18 cellular contexts compared by ENCODE assay signal in genomic region chr15:100784493-100785180, GRCh38.
DNase-seq lines count a peak whose midpoint lies in the region; ATAC-seq and TF ChIP-seq lines count a peak whose summit lies in the region.
"Had no signal": no experiment of that assay in that cellular context is flagged by ENCODE, and none has a peak within 500 bp of the region (broad histone marks: within the 10 kb centered on the region; RNA-seq: fewer than 3 reads in every experiment).

No MANE protein-coding gene starts in this region.

- POLR2A ChIA-PET in activated CD4-positive, alpha-beta T cell treated with anti-CD3 and anti-CD28 coated beads, Interleukin-2, amount 10 ng/mL, durations not matched to agents 7 days and 5 days (lab: Charles Lee), result no interaction called here
- POLR2A ChIA-PET in activated CD4-positive, alpha-beta T cell treated with anti-CD3 and anti-CD28 coated beads for 36 hours (lab: Charles Lee), result no interaction called here

- intact Hi-C loops in activated CD4-positive, alpha-beta T cell treated with anti-CD3 and anti-CD28 coated beads for 36 hours (cut with DNase I, micrococcal nuclease), result no loop called here
- intact Hi-C loops in sigmoid colon (cut with DNase I), result no loop called here

- H3K27me3 ChIP-seq in sigmoid colon, result no peaks in the 10 kb centered on the region
- H3K27me3 ChIP-seq: Peyer's patch had no signal

- TF ChIP-seq CTCF in LNCaP clone FGC (IDR thresholded peaks at IDR 0.05; ENCODE audit: control insufficient read depth, extremely low read depth, insufficient read depth) (0 out of 2 replicates have a peak, but pooled peaks have one; percentile 1), sigmoid colon (IDR thresholded peaks at IDR 0.05) (no peak)

- no peak for TF ChIP-seq EP300 in sigmoid colon (IDR thresholded peaks at IDR 0.05)

- no peak overlapping the region for H3K27ac ChIP-seq in sigmoid colon
- H3K27ac ChIP-seq: Peyer's patch had no signal

- H3K36me3 Mint-ChIP-seq in activated CD4-positive, alpha-beta T cell treated with anti-CD3 and anti-CD28 coated beads, Interleukin-2, amount 10 ng/mL, durations not matched to agents 7 days and 5 days (ENCODE audit: low read depth), result no peaks in the 10 kb centered on the region
- no peaks in the 10 kb centered on the region for H3K36me3 Mint-ChIP-seq in activated CD4-positive, alpha-beta T cell treated with anti-CD3 and anti-CD28 coated beads for 36 hours (ENCODE audit: low read depth)

- H3K27ac Mint-ChIP-seq in activated CD4-positive, alpha-beta T cell treated with anti-CD3 and anti-CD28 coated beads, Interleukin-2, amount 10 ng/mL, durations not matched to agents 7 days and 5 days, result no peak overlapping the region
- no peak overlapping the region for H3K27ac Mint-ChIP-seq in activated CD4-positive, alpha-beta T cell treated with anti-CD3 and anti-CD28 coated beads for 36 hours
- H3K27ac Mint-ChIP-seq: HFFc6 had no signal

- no peaks in the 10 kb centered on the region for H3K9me3 ChIP-seq in sigmoid colon
- H3K9me3 ChIP-seq: Peyer's patch had no signal

- no peaks in the 10 kb centered on the region for H3K4me1 Mint-ChIP-seq in activated CD4-positive, alpha-beta T cell treated with anti-CD3 and anti-CD28 coated beads, Interleukin-2, amount 10 ng/mL, durations not matched to agents 7 days and 5 days
- H3K4me1 Mint-ChIP-seq in activated CD4-positive, alpha-beta T cell treated with anti-CD3 and anti-CD28 coated beads for 36 hours, result no peaks in the 10 kb centered on the region

- 71 to 79% methylated on average over 10 of the region's 10 CpGs for WGBS in sigmoid colon, 2 donors

- no peaks in the 10 kb centered on the region for H3K27me3 Mint-ChIP-seq in activated CD4-positive, alpha-beta T cell treated with anti-CD3 and anti-CD28 coated beads, Interleukin-2, amount 10 ng/mL, durations not matched to agents 7 days and 5 days
- H3K27me3 Mint-ChIP-seq in activated CD4-positive, alpha-beta T cell treated with anti-CD3 and anti-CD28 coated beads for 36 hours, result peaks cover 4% of the 10 kb centered on the region

- H3K9me3 Mint-ChIP-seq in activated CD4-positive, alpha-beta T cell treated with anti-CD3 and anti-CD28 coated beads, Interleukin-2, amount 10 ng/mL, durations not matched to agents 7 days and 5 days, result no peaks in the 10 kb centered on the region
- H3K9me3 Mint-ChIP-seq in activated CD4-positive, alpha-beta T cell treated with anti-CD3 and anti-CD28 coated beads for 36 hours (ENCODE audit: low read depth), result no peaks in the 10 kb centered on the region
- H3K9me3 Mint-ChIP-seq: HFFc6 had no signal

- H3K4me3 ChIP-seq in LNCaP clone FGC (ENCODE audit: low read depth, low read length), result no peak overlapping the region
- no peak overlapping the region for H3K4me3 ChIP-seq in sigmoid colon
- H3K4me3 ChIP-seq: Peyer's patch had no signal

- DNase-seq in activated CD4-positive, alpha-beta T cell treated with anti-CD3 and anti-CD28 coated beads, Interleukin-2, amount 10 ng/mL, durations not matched to agents 7 days and 5 days, result peak; percentile 3
- DNase-seq in activated CD4-positive, alpha-beta T cell treated with anti-CD3 and anti-CD28 coated beads for 36 hours, result no peak
- DNase-seq in LNCaP clone FGC (ENCODE audit: low read depth), result no peak
- DNase-seq in islet precursor cell, result peak; percentile 18
- peak; percentile 4 for DNase-seq in sigmoid colon
- DNase-seq in activated T-cell treated with anti-CD3 and anti-CD28 coated beads, Interleukin-2, amount 50 U/mL, for 48 hours, result no peak
- DNase-seq in NCI-H1105 treated with DMSO at 0.1 percent for 48 hours (lab: John Stamatoyannopoulos, UW), result no peak
- DNase-seq: 8988T, C1 segment of cervical spinal cord, EL, HFFc6, KBM-7, NCI-H1105, NCI-H187 treated with DMSO at 0.1 percent for 48 hours, NCI-H2171 treated with DMSO at 0.1 percent for 48 hours, NCI-H82 had no signal

- CTCF ChIA-PET in activated CD4-positive, alpha-beta T cell treated with anti-CD3 and anti-CD28 coated beads, Interleukin-2, amount 10 ng/mL, durations not matched to agents 7 days and 5 days (lab: Charles Lee), result interaction anchor here (1.6 kb wide), 1 partner anchor 15 kb away, joined by 3 read pairs; no protein-coding TSS in a partner anchor
- CTCF ChIA-PET in activated CD4-positive, alpha-beta T cell treated with anti-CD3 and anti-CD28 coated beads for 36 hours (lab: Charles Lee), result interaction anchor here (0.7 to 1.1 kb wide), 2 partner anchors 88 to 436 kb away, joined by 3 read pairs; no protein-coding TSS in a partner anchor

- H3K36me3 ChIP-seq in sigmoid colon, result no peaks in the 10 kb centered on the region
- H3K36me3 ChIP-seq: Peyer's patch had no signal

- no peak for ATAC-seq in activated CD4-positive, alpha-beta T cell treated with anti-CD3 and anti-CD28 coated beads for 36 hours
- ATAC-seq in GM21423 (IDR thresholded peaks at IDR 0.05; ENCODE audit: unreplicated experiment), result no peak

- H3K4me1 ChIP-seq in sigmoid colon, result no peaks in the 10 kb centered on the region
- H3K4me1 ChIP-seq: Peyer's patch had no signal

- H3K4me3 Mint-ChIP-seq in activated CD4-positive, alpha-beta T cell treated with anti-CD3 and anti-CD28 coated beads, Interleukin-2, amount 10 ng/mL, durations not matched to agents 7 days and 5 days, result no peak overlapping the region
- H3K4me3 Mint-ChIP-seq in activated CD4-positive, alpha-beta T cell treated with anti-CD3 and anti-CD28 coated beads for 36 hours, result no peak overlapping the region
- H3K4me3 Mint-ChIP-seq: HFFc6 had no signal

- no peak for TF ChIP-seq POLR2A in sigmoid colon (IDR thresholded peaks at IDR 0.05)

Comparison
In these comparisons a context has a peak if more than half of its experiments do, and no peak if none do; other contexts are left out.
1. DNase-seq: peak in activated CD4-positive, alpha-beta T cell treated with anti-CD3 and anti-CD28 coated beads, Interleukin-2, amount 10 ng/mL, durations not matched to agents 7 days and 5 days (single experiment), islet precursor cell (single experiment) and sigmoid colon (single experiment); none in activated CD4-positive, alpha-beta T cell treated with anti-CD3 and anti-CD28 coated beads for 36 hours (single experiment), LNCaP clone FGC (single experiment), activated T-cell treated with anti-CD3 and anti-CD28 coated beads, Interleukin-2, amount 50 U/mL, for 48 hours (0 of 2) and NCI-H1105 treated with DMSO at 0.1 percent for 48 hours (single experiment).